In the genomic region with DNA sequence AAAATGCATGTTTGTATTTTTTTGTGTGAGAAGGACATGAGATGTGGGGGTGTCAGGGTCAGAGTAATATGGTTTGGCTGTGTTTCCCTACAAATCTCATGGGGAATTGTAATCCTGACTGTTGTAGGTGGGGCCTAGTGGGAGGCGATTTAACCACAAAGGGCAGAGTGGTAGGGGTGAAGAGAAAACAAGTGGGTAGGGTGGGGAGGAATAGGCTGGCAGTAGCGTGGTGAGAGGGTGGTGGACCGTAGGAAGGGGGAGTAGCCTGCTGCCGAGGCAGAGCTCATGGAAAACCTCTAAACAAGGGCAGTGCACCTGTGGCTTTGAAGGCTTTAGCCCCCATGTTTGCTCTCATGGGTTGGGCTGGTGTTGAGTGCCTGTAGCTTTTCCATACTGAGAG, we compare ENCODE assay signal across 20 cellular contexts.
DNase-seq lines count a peak whose midpoint lies in the region; ATAC-seq, FAIRE-seq and TF ChIP-seq lines count a peak whose summit lies in the region.
"Had no signal": no experiment of that assay in that cellular context is flagged by ENCODE, and none has a peak within 500 bp of the region (broad histone marks: within the 10 kb centered on the region; RNA-seq: fewer than 3 reads in every experiment).

No MANE protein-coding gene starts in this region.

- no peak overlapping the region for H2AFZ ChIP-seq in DND-41 (ENCODE audit: low read depth, low read length)
- H2AFZ ChIP-seq: GM23248 had no signal

- no peaks in the 10 kb centered on the region for H3K36me3 ChIP-seq in DND-41 (ENCODE audit: insufficient read depth, low read length)

- 0 out of 2 replicates have a peak overlapping the region, but pooled peaks have one; percentile 28 for H3K27ac ChIP-seq in DND-41 (ENCODE audit: low read length)
- H3K27ac ChIP-seq: GM23248 had no signal

- no peaks in the 10 kb centered on the region for H3K79me2 ChIP-seq in DND-41 (ENCODE audit: insufficient read depth, low read length)

- no peak overlapping the region for H3K9ac ChIP-seq in DND-41 (ENCODE audit: low read depth, low read length)
- H3K9ac ChIP-seq: GM23248 had no signal

- no peaks in the 10 kb centered on the region for H3K36me3 Mint-ChIP-seq in MCF 10A (ENCODE audit: insufficient read depth, unreplicated experiment)
- peaks cover 0 to 6% (median 0%) of the 10 kb centered on the region in 3 donors for H3K36me3 Mint-ChIP-seq in naive thymus-derived CD8-positive, alpha-beta T cell
- H3K36me3 Mint-ChIP-seq: CD14-positive monocyte had no signal

- peak; percentile 78 for FAIRE-seq in urothelium cell line (lab: Jason Lieb, UNC)
- FAIRE-seq: G401.6, GM12892, H1 had no signal

- H4K20me1 ChIP-seq in DND-41 (ENCODE audit: insufficient read depth, low read length), result no peaks in the 10 kb centered on the region

- no peak overlapping the region for H3K27ac Mint-ChIP-seq in MCF 10A (ENCODE audit: low read depth, unreplicated experiment)
- no peak overlapping the region for H3K27ac Mint-ChIP-seq in naive thymus-derived CD8-positive, alpha-beta T cell
- H3K27ac Mint-ChIP-seq: CD14-positive monocyte; CD4-positive, alpha-beta T cell had no signal

- no peaks in the 10 kb centered on the region for H3K27me3 Mint-ChIP-seq in MCF 10A (ENCODE audit: insufficient read depth, unreplicated experiment)
- no peaks in the 10 kb centered on the region for H3K27me3 Mint-ChIP-seq in naive thymus-derived CD8-positive, alpha-beta T cell
- H3K27me3 Mint-ChIP-seq: CD4-positive, alpha-beta T cell had no signal

- TF ChIP-seq CTCF in DND-41 (IDR thresholded peaks at IDR 0.05; ENCODE audit: borderline replicate concordance, extremely low read depth, low read length, poor library complexity, severe bottlenecking), result no peak
- no peak for TF ChIP-seq CTCF in NB4 (IDR thresholded peaks at IDR 0.05; ENCODE audit: low read depth, low read length)
- TF ChIP-seq CTCF in MCF 10A (IDR thresholded peaks at IDR 0.05; ENCODE audit: unreplicated experiment), result no peak

- ATAC-seq in DND-41 (ENCODE audit: insufficient read depth, low read depth), result peak; percentile 79
- ATAC-seq in HG03196 (IDR thresholded peaks at IDR 0.05; ENCODE audit: unreplicated experiment), result no peak
- ATAC-seq in naive thymus-derived CD8-positive, alpha-beta T cell, result no peak

- TF ChIP-seq POLR2A in NB4 (IDR thresholded peaks at IDR 0.05; ENCODE audit: extremely low read depth, insufficient read length), result no peak

- CTCF ChIA-PET in MCF 10A (lab: Yijun Ruan, JAX), result no interaction called here

- H3K4me1 Mint-ChIP-seq in MCF 10A (ENCODE audit: insufficient read depth, unreplicated experiment), result no peaks in the 10 kb centered on the region
- no peaks in the 10 kb centered on the region for H3K4me1 Mint-ChIP-seq in naive thymus-derived CD8-positive, alpha-beta T cell
- H3K4me1 Mint-ChIP-seq: CD14-positive monocyte had no signal

- H3K4me3 Mint-ChIP-seq in MCF 10A (ENCODE audit: unreplicated experiment), result no peak overlapping the region
- no peak overlapping the region for H3K4me3 Mint-ChIP-seq in naive thymus-derived CD8-positive, alpha-beta T cell
- H3K4me3 Mint-ChIP-seq: CD14-positive monocyte; CD4-positive, alpha-beta T cell had no signal

- H3K9me3 Mint-ChIP-seq in MCF 10A (ENCODE audit: unreplicated experiment), result no peaks in the 10 kb centered on the region
- H3K9me3 Mint-ChIP-seq in naive thymus-derived CD8-positive, alpha-beta T cell, result peaks cover 0 to 2% (median 0%) of the 10 kb centered on the region in 9 donors
- H3K9me3 Mint-ChIP-seq: CD4-positive, alpha-beta T cell had no signal

- H3K4me1 ChIP-seq in DND-41 (ENCODE audit: insufficient read depth, low read length), result peaks cover 10% of the 10 kb centered on the region

- no peak overlapping the region for H3K4me3 ChIP-seq in DND-41 (ENCODE audit: low read depth in 1 of 2, low read length in 2 of 2)
- H3K4me3 ChIP-seq in NB4 (ENCODE audit: low read depth, low read length), result no peak overlapping the region
- H3K4me3 ChIP-seq: GM23248 had no signal

- H3K9me3 ChIP-seq in DND-41 (ENCODE audit: insufficient read depth, low read length, severe bottlenecking), result no peaks in the 10 kb centered on the region

- POLR2A ChIA-PET in MCF 10A (lab: Yijun Ruan, JAX), result no interaction called here
- POLR2A ChIA-PET in naive thymus-derived CD8-positive, alpha-beta T cell (lab: Charles Lee), result no interaction called here

- DNase-seq in DND-41 (peak; percentile 34), NB4 (ENCODE audit: low read depth) (peak; percentile 2), fibroblast of peridontal ligament (ENCODE audit: extremely low read depth) (peak; percentile 0), urothelium cell line (ENCODE audit: low spot score) (no peak), MCF 10A (ENCODE audit: unreplicated experiment) (no peak)
- no peak for DNase-seq in activated CD4-positive, alpha-beta T cell treated with anti-CD3 and anti-CD28 coated beads, Interleukin-2, amount 50 U/mL, for 4 hours
- no peak for DNase-seq in naive thymus-derived CD8-positive, alpha-beta T cell
- DNase-seq: Calu3; CD4-positive, alpha-beta T cell; COR-L47; DMS53; DMS79 treated with DMSO at 0.1 percent for 48 hours; GM23248; H7; HCEC 1CT had no signal

- H3K27me3 ChIP-seq in DND-41 (ENCODE audit: insufficient read depth, low read length, poor library complexity), result no peaks in the 10 kb centered on the region

- BruUV-seq in MCF 10A (replicated peaks; lab: Mats Ljungman, UMichigan), result no TSS peak

- intact Hi-C loops in MCF 10A (cut with micrococcal nuclease), result no loop called here

- no peak overlapping the region for H3K4me2 ChIP-seq in DND-41 (ENCODE audit: insufficient read depth, low read length)

Comparison
In these comparisons a context has a peak if more than half of its experiments do, and no peak if none do; other contexts are left out.
1. DNase-seq: peak in DND-41 (single experiment), NB4 (single experiment) and fibroblast of peridontal ligament (single experiment); none in urothelium cell line (single experiment), activated CD4-positive, alpha-beta T cell treated with anti-CD3 and anti-CD28 coated beads, Interleukin-2, amount 50 U/mL, for 4 hours (0 of 2), MCF 10A (single experiment) and naive thymus-derived CD8-positive, alpha-beta T cell (0 of 10).